Comparison of ENCODE assay signal across 8 cellular contexts in the genomic region with DNA sequence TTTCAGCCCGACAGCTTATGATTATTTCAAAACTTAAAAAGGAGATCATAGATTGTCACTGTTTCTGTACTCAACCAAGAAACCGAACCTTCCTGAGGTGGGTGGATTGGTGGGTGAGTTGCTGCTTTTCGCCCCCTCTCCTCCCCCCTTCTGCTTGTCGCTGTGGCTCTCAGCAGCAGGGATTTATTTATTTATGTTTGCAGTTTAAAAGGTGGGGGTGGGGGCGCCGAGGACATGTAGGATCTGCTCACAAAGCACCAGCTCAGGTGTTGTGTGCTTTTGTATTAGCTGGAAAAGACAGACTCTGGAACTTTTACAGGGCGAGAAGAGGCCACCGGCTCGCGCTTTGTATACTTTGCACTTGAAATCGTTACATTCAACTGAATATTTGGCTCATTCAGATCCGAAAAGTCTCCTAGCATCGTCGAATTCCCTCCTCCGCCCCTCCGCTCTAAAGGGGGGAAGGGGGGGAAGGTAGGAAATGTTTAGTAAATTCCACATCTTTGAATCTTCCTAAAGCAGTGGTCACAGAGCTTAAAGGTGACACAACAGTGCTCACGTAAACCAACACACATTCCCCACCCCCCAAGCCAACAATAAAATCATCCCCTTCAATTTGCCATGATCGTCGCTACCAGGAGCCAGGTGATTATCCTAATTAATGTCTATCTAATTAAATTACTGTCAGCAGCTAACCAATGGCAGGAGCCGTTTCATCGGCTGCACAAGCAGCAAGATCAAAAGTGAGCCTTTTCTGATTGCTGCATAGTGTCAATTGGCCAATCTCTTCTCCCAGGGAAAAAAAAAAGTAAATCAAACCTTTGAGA. TPM values are rescaled to one million over a fixed set of nuclear protein-coding genes. Genes with fewer than 3 reads are reported as not detected.
DNase-seq lines count a peak whose midpoint lies in the region; ATAC-seq and TF ChIP-seq lines count a peak whose summit lies in the region.
"Had no signal": no experiment of that assay in that cellular context is flagged by ENCODE, and none has a peak within 500 bp of the region (broad histone marks: within the 10 kb centered on the region; RNA-seq: fewer than 3 reads in every experiment).

No MANE protein-coding gene starts in this region.

- ATAC-seq in activated naive CD8-positive, alpha-beta T cell treated with anti-CD3 and anti-CD28 coated beads, Interleukin-2, amount 10 ng/mL, durations not matched to agents 7 days and 5 days (ENCODE audit: low read depth): no peak
- peak; percentile 31 to 42 for ATAC-seq in naive thymus-derived CD8-positive, alpha-beta T cell
- ATAC-seq in omental fat pad (ENCODE audit: low FRiP score): no peak

- no peak for TF ChIP-seq CTCF in prostate gland (IDR thresholded peaks at IDR 0.05)
- TF ChIP-seq CTCF in omental fat pad (IDR thresholded peaks at IDR 0.05): no peak

- DNase-seq in DMS53 treated with DMSO at 0.1 percent for 48 hours (lab: John Stamatoyannopoulos, UW; ENCODE audit: unreplicated experiment) (peak; percentile 48), T1000 (lab: John Stamatoyannopoulos, UW) (no peak), prostate gland (ENCODE audit: low spot score) (no peak), omental fat pad (ENCODE audit: low spot score) (no peak)
- DNase-seq in activated naive CD8-positive, alpha-beta T cell treated with anti-CD3 and anti-CD28 coated beads, Interleukin-2, amount 10 ng/mL, durations not matched to agents 7 days and 5 days: no peak
- peak in 2 of 10 donors; percentile 32 to 36 for DNase-seq in naive thymus-derived CD8-positive, alpha-beta T cell
- DNase-seq: SJCRH30 had no signal

- H3K36me3 Mint-ChIP-seq in IgD-negative memory B cell: peaks cover 3% of the 10 kb centered on the region
- peaks cover 15% of the 10 kb centered on the region for H3K36me3 Mint-ChIP-seq in activated naive CD8-positive, alpha-beta T cell treated with anti-CD3 and anti-CD28 coated beads, Interleukin-2, amount 10 ng/mL, durations not matched to agents 7 days and 5 days
- peaks cover 3 to 11% (median 11%) of the 10 kb centered on the region in 3 donors for H3K36me3 Mint-ChIP-seq in naive thymus-derived CD8-positive, alpha-beta T cell

- H3K36me3 ChIP-seq in prostate gland: no peaks in the 10 kb centered on the region

- H3K4me1 ChIP-seq in prostate gland (replicated peaks): no peaks in the 10 kb centered on the region
- H3K4me1 ChIP-seq: SJCRH30 had no signal

- no peak for TF ChIP-seq POLR2A in prostate gland (IDR thresholded peaks at IDR 0.05)

- no peak overlapping the region for H3K4me3 ChIP-seq in prostate gland

- H3K9me3 ChIP-seq in prostate gland: no peaks in the 10 kb centered on the region
- H3K9me3 ChIP-seq: SJCRH30 had no signal

- intact Hi-C loops in prostate gland (cut with DNase I): no loop called here

- peak overlapping the region in 2 of 3 donors; percentile 5 to 73 for H3K27ac Mint-ChIP-seq in IgD-negative memory B cell
- H3K27ac Mint-ChIP-seq in activated naive CD8-positive, alpha-beta T cell treated with anti-CD3 and anti-CD28 coated beads, Interleukin-2, amount 10 ng/mL, durations not matched to agents 7 days and 5 days: no peak overlapping the region
- H3K27ac Mint-ChIP-seq in naive thymus-derived CD8-positive, alpha-beta T cell: peak overlapping the region in 2 of 10 donors; percentile 9 to 70

- peak overlapping the region; percentile 73 to 92 (median 84) for H3K4me3 Mint-ChIP-seq in IgD-negative memory B cell
- peak overlapping the region; percentile 64 for H3K4me3 Mint-ChIP-seq in activated naive CD8-positive, alpha-beta T cell treated with anti-CD3 and anti-CD28 coated beads, Interleukin-2, amount 10 ng/mL, durations not matched to agents 7 days and 5 days
- H3K4me3 Mint-ChIP-seq in naive thymus-derived CD8-positive, alpha-beta T cell: peak overlapping the region; percentile 60 to 92 (median 76)

- H3K27me3 ChIP-seq in prostate gland (replicated peaks; ENCODE audit: insufficient read depth): peaks cover 42% of the 10 kb centered on the region
- H3K27me3 ChIP-seq: SJCRH30 had no signal

- H3K9me3 Mint-ChIP-seq in IgD-negative memory B cell: no peaks in the 10 kb centered on the region
- H3K9me3 Mint-ChIP-seq in activated naive CD8-positive, alpha-beta T cell treated with anti-CD3 and anti-CD28 coated beads, Interleukin-2, amount 10 ng/mL, durations not matched to agents 7 days and 5 days: no peaks in the 10 kb centered on the region
- no peaks in the 10 kb centered on the region for H3K9me3 Mint-ChIP-seq in naive thymus-derived CD8-positive, alpha-beta T cell

- H3K4me1 Mint-ChIP-seq in IgD-negative memory B cell: peaks cover 27 to 55% (median 36%) of the 10 kb centered on the region in 3 donors
- peaks cover 50% of the 10 kb centered on the region for H3K4me1 Mint-ChIP-seq in activated naive CD8-positive, alpha-beta T cell treated with anti-CD3 and anti-CD28 coated beads, Interleukin-2, amount 10 ng/mL, durations not matched to agents 7 days and 5 days
- H3K4me1 Mint-ChIP-seq in naive thymus-derived CD8-positive, alpha-beta T cell: peaks cover 31 to 59% (median 46%) of the 10 kb centered on the region in 4 donors

- WGBS in prostate gland: 11% methylated on average over 21 of the region's 21 CpGs

- no peak overlapping the region for H3K27ac ChIP-seq in prostate gland
- H3K27ac ChIP-seq: SJCRH30 had no signal

- POLR2A ChIA-PET in activated naive CD8-positive, alpha-beta T cell treated with anti-CD3 and anti-CD28 coated beads, Interleukin-2, amount 10 ng/mL, durations not matched to agents 7 days and 5 days (lab: Charles Lee): interaction anchor here (0.8 kb wide), 1 partner anchor 28 kb away, joined by 3 read pairs; no protein-coding TSS in a partner anchor
- POLR2A ChIA-PET in naive thymus-derived CD8-positive, alpha-beta T cell (lab: Charles Lee): no interaction called here

- H3K27me3 Mint-ChIP-seq in IgD-negative memory B cell: peaks cover 50% of the 10 kb centered on the region
- peaks cover 64% of the 10 kb centered on the region for H3K27me3 Mint-ChIP-seq in activated naive CD8-positive, alpha-beta T cell treated with anti-CD3 and anti-CD28 coated beads, Interleukin-2, amount 10 ng/mL, durations not matched to agents 7 days and 5 days
- H3K27me3 Mint-ChIP-seq in naive thymus-derived CD8-positive, alpha-beta T cell: peaks cover 49 to 73% (median 61%) of the 10 kb centered on the region in 5 donors

RNA-seq across cellular contexts. Expression of a gene that starts 0.4 kb away (rescaled TPM):
- not detected for polyA plus RNA-seq in IgD-negative memory B cell
- total RNA-seq in activated naive CD8-positive, alpha-beta T cell treated with anti-CD3 and anti-CD28 coated beads, Interleukin-2, amount 10 ng/mL, durations not matched to agents 7 days and 5 days: not detected
- total RNA-seq in naive thymus-derived CD8-positive, alpha-beta T cell: not detected
- polyA plus RNA-seq in naive thymus-derived CD8-positive, alpha-beta T cell: not detected
- total RNA-seq in prostate gland (under 1 TPM in 1 of 2 donors, not detected in 1; 0.45 TPM), omental fat pad (1 to 10 TPM in 1 of 4 donors, under 1 TPM in 1, not detected in 2; 0.09 to 1.2 TPM)

Comparison
In these comparisons a context has a peak if more than half of its experiments do, and no peak if none do; other contexts are left out.
1. ATAC-seq: peak in naive thymus-derived CD8-positive, alpha-beta T cell (2 of 2); none in activated naive CD8-positive, alpha-beta T cell treated with anti-CD3 and anti-CD28 coated beads, Interleukin-2, amount 10 ng/mL, durations not matched to agents 7 days and 5 days (single experiment) and omental fat pad (single experiment).
2. Peak in every context shown above with its lines, with median percentiles within 50 percentile points of each other: H3K4me3 Mint-ChIP-seq.